18 cellular contexts compared by ENCODE assay signal in genomic region chr7:5214236-5214635, GRCh38.
"Had no signal": no experiment of that assay in that cellular context is flagged by ENCODE, and none has a peak within 500 bp of the region (broad histone marks: within the 10 kb centered on the region; RNA-seq: fewer than 3 reads in every experiment).

No MANE protein-coding gene starts in this region.

- H3K27ac ChIP-seq: colonic mucosa, foreskin keratinocyte, parathyroid adenoma, psoas muscle, suprapubic skin, thyroid gland, vagina had no signal

- ATAC-seq: foreskin keratinocyte; mucosa of descending colon; naive thymus-derived CD8-positive, alpha-beta T cell; psoas muscle; stimulated activated effector memory CD8-positive, alpha-beta T cell treated with anti-CD3 and anti-CD28 coated beads, Interleukin-12 subunit alpha, Interleukin-12 subunit beta, amount 100 ng/mL, for 72 hours; stimulated activated naive CD8-positive, alpha-beta T cell treated with anti-CD3 and anti-CD28 coated beads, Interleukin-15, Interleukin-2, amounts not matched to agents 100 U/mL and 50 U/mL, for 24 hours had no signal

- DNase-seq: cerebellar nuclear complex; colonic mucosa; dermis blood vessel endothelial cell; foreskin keratinocyte; mammary epithelial cell; naive thymus-derived CD8-positive, alpha-beta T cell; psoas muscle; stimulated activated CD4-positive, alpha-beta T cell treated with anti-CD3 and anti-CD28 coated beads, Interleukin-4, amount 100 ng/mL, for 1 hour; stimulated activated CD8-positive, alpha-beta memory T cell treated with anti-CD3 and anti-CD28 coated beads, Interleukin-4, amount 100 ng/mL, for 48 hours; stimulated activated naive CD8-positive, alpha-beta T cell treated with anti-CD3 and anti-CD28 coated beads, Interleukin-15, Interleukin-2, amounts not matched to agents 100 U/mL and 50 U/mL, for 24 hours; thyroid gland had no signal

- H3K27me3 Mint-ChIP-seq: naive thymus-derived CD8-positive, alpha-beta T cell; type B pancreatic cell had no signal

- H3K9me3 ChIP-seq: colonic mucosa, mucosa of descending colon, psoas muscle, suprapubic skin, thyroid gland, vagina had no signal

- H3K4me3 Mint-ChIP-seq: naive thymus-derived CD8-positive, alpha-beta T cell; stimulated activated effector memory CD8-positive, alpha-beta T cell treated with anti-CD3 and anti-CD28 coated beads, Interleukin-12 subunit alpha, Interleukin-12 subunit beta, amount 100 ng/mL, for 72 hours; type B pancreatic cell had no signal

- H3K4me3 ChIP-seq: colonic mucosa, mucosa of descending colon, psoas muscle, smooth muscle cell, suprapubic skin, thyroid gland, vagina had no signal

- H3K4me1 ChIP-seq: colonic mucosa, foreskin keratinocyte, parathyroid adenoma, suprapubic skin, vagina had no signal

- H3K27ac Mint-ChIP-seq: stimulated activated effector memory CD8-positive, alpha-beta T cell treated with anti-CD3 and anti-CD28 coated beads, Interleukin-12 subunit alpha, Interleukin-12 subunit beta, amount 100 ng/mL, for 72 hours; type B pancreatic cell had no signal

- H3K27me3 ChIP-seq: colonic mucosa, foreskin keratinocyte, suprapubic skin, thyroid gland, vagina had no signal

- H3K9me3 Mint-ChIP-seq: naive thymus-derived CD8-positive, alpha-beta T cell; stimulated activated effector memory CD8-positive, alpha-beta T cell treated with anti-CD3 and anti-CD28 coated beads, Interleukin-12 subunit alpha, Interleukin-12 subunit beta, amount 100 ng/mL, for 72 hours; type B pancreatic cell had no signal
